ENCODE assay signal across 17 cellular contexts in genomic region chr16:8908779-8909468, GRCh38. TPM values are rescaled to one million over a fixed set of nuclear protein-coding genes. Genes with fewer than 3 reads are reported as not detected.
DNase-seq lines count a peak whose midpoint lies in the region; ATAC-seq, FAIRE-seq and TF ChIP-seq lines count a peak whose summit lies in the region.
"Had no signal": no experiment of that assay in that cellular context is flagged by ENCODE, and none has a peak within 500 bp of the region (broad histone marks: within the 10 kb centered on the region; RNA-seq: fewer than 3 reads in every experiment).

No MANE protein-coding gene starts in this region.

- CTCF ChIA-PET in Caco-2 (lab: Charles Lee) (interaction anchor here (0.6 to 2.8 kb wide), 3 partner anchors 28 to 1430 kb away, joined by 6 to 13 read pairs (median 11); no protein-coding TSS in a partner anchor), K562 (lab: Yijun Ruan, JAX; ENCODE audit: low intra/inter-chr PET ratio) (no interaction called here)

- no peak for FAIRE-seq in K562 (lab: Jason Lieb, UNC)

- POLR2A ChIA-PET in Caco-2 (lab: Charles Lee) = no interaction called here
- POLR2A ChIA-PET in K562 (lab: Yijun Ruan, JAX) = interaction anchor here (0.6 to 1.0 kb wide), 2 partner anchors 15 to 41 kb away, joined by 4 to 5 read pairs; no protein-coding TSS in a partner anchor

- no peak for ATAC-seq in K562

- H3K9me3 ChIP-seq in Caco-2 (no peaks in the 10 kb centered on the region), K562 (replicated peaks; ENCODE audit: control insufficient read depth, insufficient read depth, low read depth, low read length) (no peaks in the 10 kb centered on the region), esophagus muscularis mucosa (no peaks in the 10 kb centered on the region)
- H3K9me3 ChIP-seq: esophagus squamous epithelium, right atrium auricular region had no signal

- H3K36me3 Mint-ChIP-seq in Caco-2 (ENCODE audit: insufficient read depth, unreplicated experiment) = peaks cover 81% of the 10 kb centered on the region
- H3K36me3 Mint-ChIP-seq in nephron progenitor cell (ENCODE audit: low read depth) = peaks cover 79% of the 10 kb centered on the region

- H3K4me1 ChIP-seq in Caco-2 (peaks cover 35% of the 10 kb centered on the region), K562 (replicated peaks in 1 of 2; ENCODE audit: control insufficient read depth in 2 of 2, insufficient read depth in 2 of 2, low read length in 2 of 2) (no peaks in the 10 kb centered on the region), esophagus muscularis mucosa (no peaks in the 10 kb centered on the region)
- H3K4me1 ChIP-seq: right atrium auricular region had no signal

- H3K27ac Mint-ChIP-seq in Caco-2 (ENCODE audit: unreplicated experiment) (peak overlapping the region; percentile 37), nephron progenitor cell (peak overlapping the region; percentile 71)

- no peaks in the 10 kb centered on the region for H3K27me3 Mint-ChIP-seq in Caco-2 (ENCODE audit: insufficient read depth, unreplicated experiment)
- H3K27me3 Mint-ChIP-seq in nephron progenitor cell (ENCODE audit: low read depth, poor library complexity) = no peaks in the 10 kb centered on the region

- H3K9me3 Mint-ChIP-seq in Caco-2 (ENCODE audit: unreplicated experiment) (no peaks in the 10 kb centered on the region), nephron progenitor cell (no peaks in the 10 kb centered on the region)

- H4K20me1 ChIP-seq in K562 (replicated peaks; ENCODE audit: control insufficient read depth, insufficient read depth, low read length) = peaks cover 3% of the 10 kb centered on the region; the same call in 1 of the 2 replicates

- no peak overlapping the region for H2AFZ ChIP-seq in K562 (ENCODE audit: low read depth, low read length)

- H3K4me3 Mint-ChIP-seq in Caco-2 (ENCODE audit: unreplicated experiment) = no peak overlapping the region
- no peak overlapping the region for H3K4me3 Mint-ChIP-seq in nephron progenitor cell

- H3K27me3 ChIP-seq in Caco-2 (replicated peaks; ENCODE audit: control insufficient read depth, insufficient read depth, low read length) (no peaks in the 10 kb centered on the region), K562 (ENCODE audit: control insufficient read depth in 2 of 2, insufficient read depth in 2 of 2, low read length in 2 of 2) (no peaks in the 10 kb centered on the region), esophagus muscularis mucosa (no peaks in the 10 kb centered on the region)
- H3K27me3 ChIP-seq: esophagus squamous epithelium, right atrium auricular region had no signal

- intact Hi-C loops in Caco-2 (cut with micrococcal nuclease; ENCODE audit: unreplicated experiment) (no loop called here), K562 (cut with micrococcal nuclease) (loop anchor here (5.0 kb wide), 1 partner anchor 98 kb away; no protein-coding TSS in a partner anchor), esophagus muscularis mucosa (cut with DNase I) (loop anchor here (10.0 kb wide), 1 partner anchor 96 kb away; no protein-coding TSS in a partner anchor)

- no peaks in the 10 kb centered on the region for H3K9me1 ChIP-seq in K562 (ENCODE audit: control insufficient read depth, insufficient read depth, low read length)

- H3K36me3 ChIP-seq in Caco-2 (ENCODE audit: control insufficient read depth, insufficient read depth, low read length) (peaks cover 3% of the 10 kb centered on the region; the same call in 1 of the 2 replicates), K562 (ENCODE audit: control insufficient read depth, insufficient read depth, low read length) (peaks cover 89% of the 10 kb centered on the region), esophagus muscularis mucosa (peaks cover 63 to 100% (median 95%) of the 10 kb centered on the region in 4 donors)

- TF ChIP-seq POLR2A in K562 (conservative IDR thresholded peaks at IDR 0.05) (no peak), esophagus muscularis mucosa (IDR thresholded peaks at IDR 0.05; ENCODE audit: low read depth) (no peak)

- BruUV-seq in Caco-2 (replicated peaks; lab: Mats Ljungman, UMichigan) = no TSS peak
- BruUV-seq in K562 (replicated peaks; lab: Mats Ljungman, UMichigan) = no TSS peak

- WGBS in K562 (ENCODE audit: insufficient coverage, low coverage, missing lambda C conversion rate) = 65% methylated on average over 8 of the region's 8 CpGs
- 86% methylated on average over 8 of the region's 8 CpGs for WGBS in esophagus muscularis mucosa

- H3K4me3 ChIP-seq in Caco-2 (ENCODE audit: low read depth, low read length) = no peak overlapping the region
- no peak overlapping the region for H3K4me3 ChIP-seq in K562
- no peak overlapping the region for H3K4me3 ChIP-seq in esophagus muscularis mucosa
- H3K4me3 ChIP-seq: esophagus squamous epithelium, right atrium auricular region had no signal

- TF ChIP-seq EP300 in K562 (IDR thresholded peaks at IDR 0.05; ENCODE audit: low read length) = no peak
- no peak for TF ChIP-seq EP300 in esophagus muscularis mucosa (IDR thresholded peaks at IDR 0.05)

- H3K9ac ChIP-seq in K562 (ENCODE audit: insufficient read depth in 1 of 2, low read depth in 2 of 2, low read length in 2 of 2) = no peak overlapping the region

- H3K4me1 Mint-ChIP-seq in Caco-2 (ENCODE audit: low read depth, unreplicated experiment) = peaks cover 46% of the 10 kb centered on the region
- peaks cover 6% of the 10 kb centered on the region for H3K4me1 Mint-ChIP-seq in nephron progenitor cell

- no peak overlapping the region for H3K27ac ChIP-seq in K562 (ENCODE audit: extremely low read depth, low read depth, low read length)
- H3K27ac ChIP-seq in esophagus muscularis mucosa (replicated peaks in 1 of 4) = no peak overlapping the region
- H3K27ac ChIP-seq: HL-60, right atrium auricular region, RWPE1 had no signal

- H3K79me2 ChIP-seq in K562 (ENCODE audit: control insufficient read depth, insufficient read depth, low read length) = 0 out of 3 replicates have a peak, but pooled peaks cover 4% of the 10 kb centered on the region

- H3K4me2 ChIP-seq in K562 (ENCODE audit: insufficient read depth, low read length) = no peak overlapping the region

- peak in 1 of 2 experiments; percentile 13 for DNase-seq in Caco-2
- DNase-seq in M059J (ENCODE audit: low read depth) = peak; percentile 24
- no peak for DNase-seq in K562 (ENCODE audit: extremely low read depth in 1 of 4, low spot score in 3 of 4)
- DNase-seq in nephron progenitor cell = no peak
- DNase-seq in SIG-M5 (lab: John Stamatoyannopoulos, UW) = no peak
- DNase-seq in H4 (ENCODE audit: low spot score) = no peak
- no peak for DNase-seq in cerebellar cortex (ENCODE audit: low spot score)
- DNase-seq in esophagus muscularis mucosa (ENCODE audit: extremely low spot score) = no peak
- DNase-seq: activated T-cell treated with anti-CD3 and anti-CD28 coated beads, Interleukin-2, amount 50 U/mL, for 1 hour; caudate nucleus; esophagus squamous epithelium; midbrain; NCI-H446; substantia nigra had no signal

- in situ Hi-C loops in K562 (cut with MboI) = no loop called here

- no peak for TF ChIP-seq RAD21 in K562 (CRISPR knock-in tag; conservative IDR thresholded peaks at IDR 0.05 in 1 of 2, IDR thresholded peaks at IDR 0.05 in 1 of 2)

- TF ChIP-seq CTCF in Caco-2 (IDR thresholded peaks at IDR 0.05; ENCODE audit: insufficient read depth in 1 of 2, low read depth in 1 of 2, low read length in 1 of 2, severe bottlenecking in 1 of 2, unreplicated experiment in 1 of 2) = no peak
- TF ChIP-seq CTCF in K562 (IDR thresholded peaks at IDR 0.05 in 2 of 3, conservative IDR thresholded peaks at IDR 0.05 in 1 of 3; ENCODE audit: insufficient read depth in 2 of 3, low read depth in 1 of 3, low read length in 3 of 3) = no peak
- no peak for TF ChIP-seq CTCF in nephron progenitor cell (IDR thresholded peaks at IDR 0.05)
- TF ChIP-seq CTCF in esophagus muscularis mucosa (IDR thresholded peaks at IDR 0.05) = no peak

RNA-seq across cellular contexts. Expression of gene LITAFD, which starts 26.8 kb away (rescaled TPM):
- total RNA-seq in Caco-2 (2022) (not detected in 2 replicates), K562 (2014; rRNA removed) (not detected in 2 replicates), K562 (2014; rRNA removed; fragmentation: Illumina TruSeq; extraction: Trizol) (not detected in 2 replicates), K562 (2015; rRNA removed; fragmentation: Illumina TruSeq; extraction: Trizol) (not detected in 2 replicates), K562 (2021) (not detected in 2 replicates), esophagus muscularis mucosa (not detected)
- total RNA-seq in M059J (2014; rRNA removed; shearing (Covaris generic)) = not detected in 2 replicates
- not detected in 2 replicates for total RNA-seq in K562 (2011; cell fraction: chromatin; rRNA removed; ENCODE audit: low replicate concordance)
- not detected in 2 replicates for total RNA-seq in K562 (2011; cell fraction: nucleolus; rRNA removed)
- not detected in 2 replicates for total RNA-seq in K562 (2011; cell fraction: nucleoplasm; rRNA removed)
- polyA plus RNA-seq in K562 (2011; rRNA removed) (not detected in 2 replicates), K562 (2014; fragmentation: Illumina TruSeq; extraction: Trizol) (not detected in 2 replicates), K562 (2014; fragmentation: Nextera tagmentation; extraction: Ambion mirVana) (not detected), K562 (2014; rRNA removed) (not detected in 2 replicates)
- not detected in 2 replicates for polyA plus RNA-seq in K562 (2011; cell fraction: cytosol; rRNA removed)
- not detected in 2 replicates for polyA plus RNA-seq in K562 (2011; cell fraction: nucleus; rRNA removed)
- not detected in 2 replicates for polyA plus RNA-seq in K562 (2012)
- polyA minus RNA-seq in K562 (2011; rRNA and poly(A)+ RNA removed) = not detected in 2 replicates
- polyA minus RNA-seq in K562 (2011; cell fraction: cytosol; rRNA and poly(A)+ RNA removed) = not detected in 2 replicates
- not detected in 2 replicates for polyA minus RNA-seq in K562 (2011; cell fraction: nucleus; rRNA and poly(A)+ RNA removed)
- total RNA-seq in H4 (2014; rRNA removed; shearing (Covaris generic)) = not detected in 2 replicates
- total RNA-seq: esophagus squamous epithelium, right atrium auricular region had no signal

RNA-seq across cellular contexts. Expression of gene CARHSP1, which starts 40.1 kb away (rescaled TPM):
- 103 and 105 TPM in 2 replicates for total RNA-seq in Caco-2 (2022)
- total RNA-seq in M059J (2014; rRNA removed; shearing (Covaris generic)) = 199 and 229 TPM in 2 replicates
- 20.8 and 44.6 TPM in 2 replicates for total RNA-seq in K562 (2011; cell fraction: chromatin; rRNA removed; ENCODE audit: low replicate concordance)
- 34.7 and 35.1 TPM in 2 replicates for total RNA-seq in K562 (2011; cell fraction: nucleolus; rRNA removed)
- total RNA-seq in K562 (2011; cell fraction: nucleoplasm; rRNA removed) = 29.4 and 42.3 TPM in 2 replicates
- total RNA-seq in K562 (2014; rRNA removed) = 112 and 114 TPM in 2 replicates
- 27.0 and 41.1 TPM in 2 replicates for total RNA-seq in K562 (2014; rRNA removed; fragmentation: Illumina TruSeq; extraction: Trizol)
- 65.2 and 68.5 TPM in 2 replicates for total RNA-seq in K562 (2015; rRNA removed; fragmentation: Illumina TruSeq; extraction: Trizol)
- 74.5 and 78.0 TPM in 2 replicates for total RNA-seq in K562 (2021)
- 37.0 and 40.8 TPM in 2 replicates for polyA plus RNA-seq in K562 (2011; rRNA removed)
- 46.0 and 113 TPM in 2 replicates for polyA plus RNA-seq in K562 (2011; cell fraction: cytosol; rRNA removed)
- polyA plus RNA-seq in K562 (2011; cell fraction: nucleus; rRNA removed) = 25.6 and 34.1 TPM in 2 replicates
- polyA plus RNA-seq in K562 (2012) = 72.1 and 96.6 TPM in 2 replicates
- 40.4 and 87.0 TPM in 2 replicates for polyA plus RNA-seq in K562 (2014; fragmentation: Illumina TruSeq; extraction: Trizol)
- polyA plus RNA-seq in K562 (2014; fragmentation: Nextera tagmentation; extraction: Ambion mirVana) = 10 to 100 TPM in 1 of 2 experiments, 1 to 10 TPM in 1; 5.8 to 17.1 TPM
- polyA plus RNA-seq in K562 (2014; rRNA removed) = 97.9 and 104 TPM in 2 replicates
- 39.1 and 58.1 TPM in 2 replicates for polyA minus RNA-seq in K562 (2011; rRNA and poly(A)+ RNA removed)
- polyA minus RNA-seq in K562 (2011; cell fraction: cytosol; rRNA and poly(A)+ RNA removed) = 34.9 and 36.6 TPM in 2 replicates
- 12.1 and 17.4 TPM in 2 replicates for polyA minus RNA-seq in K562 (2011; cell fraction: nucleus; rRNA and poly(A)+ RNA removed)
- 118 and 119 TPM in 2 replicates for total RNA-seq in H4 (2014; rRNA removed; shearing (Covaris generic))
- total RNA-seq in esophagus muscularis mucosa = 10 to 100 TPM; 33.2 to 95.8 (median 73.9) TPM

RNA-seq across cellular contexts. Expression of gene USP7, which starts 54.8 kb away (rescaled TPM):
- total RNA-seq in Caco-2 (2022) (139 and 148 TPM in 2 replicates), K562 (2014; rRNA removed) (57.9 and 62.9 TPM in 2 replicates), K562 (2014; rRNA removed; fragmentation: Illumina TruSeq; extraction: Trizol) (57.2 and 70.7 TPM in 2 replicates), K562 (2015; rRNA removed; fragmentation: Illumina TruSeq; extraction: Trizol) (57.2 and 59.0 TPM in 2 replicates), K562 (2021) (122 and 145 TPM in 2 replicates), esophagus muscularis mucosa (10 to 100 TPM; 67.9 to 84.7 (median 73.3) TPM)
- 35.0 and 56.1 TPM in 2 replicates for total RNA-seq in M059J (2014; rRNA removed; shearing (Covaris generic))
- total RNA-seq in K562 (2011; cell fraction: chromatin; rRNA removed; ENCODE audit: low replicate concordance) = 244 and 295 TPM in 2 replicates
- total RNA-seq in K562 (2011; cell fraction: nucleolus; rRNA removed) = 93.6 and 101 TPM in 2 replicates
- total RNA-seq in K562 (2011; cell fraction: nucleoplasm; rRNA removed) = 137 and 186 TPM in 2 replicates
- polyA plus RNA-seq in K562 (2011; rRNA removed) (41.3 and 61.6 TPM in 2 replicates), K562 (2014; fragmentation: Illumina TruSeq; extraction: Trizol) (99.4 and 105 TPM in 2 replicates), K562 (2014; fragmentation: Nextera tagmentation; extraction: Ambion mirVana) (10 to 100 TPM; 17.1 to 27.2 TPM), K562 (2014; rRNA removed) (59.8 and 67.5 TPM in 2 replicates)
- polyA plus RNA-seq in K562 (2011; cell fraction: cytosol; rRNA removed) = 7.9 and 16.6 TPM in 2 replicates
- polyA plus RNA-seq in K562 (2011; cell fraction: nucleus; rRNA removed) = 99.3 and 104 TPM in 2 replicates
- polyA plus RNA-seq in K562 (2012) = 52.2 and 73.8 TPM in 2 replicates
- polyA minus RNA-seq in K562 (2011; rRNA and poly(A)+ RNA removed) = 81.7 and 93.4 TPM in 2 replicates
- polyA minus RNA-seq in K562 (2011; cell fraction: cytosol; rRNA and poly(A)+ RNA removed) = 52.1 and 68.3 TPM in 2 replicates
- 61.3 and 130 TPM in 2 replicates for polyA minus RNA-seq in K562 (2011; cell fraction: nucleus; rRNA and poly(A)+ RNA removed)
- total RNA-seq in H4 (2014; rRNA removed; shearing (Covaris generic)) = 14.4 and 33.8 TPM in 2 replicates
